Comparison of ENCODE assay signal across 1 cellular context in the genomic region with DNA sequence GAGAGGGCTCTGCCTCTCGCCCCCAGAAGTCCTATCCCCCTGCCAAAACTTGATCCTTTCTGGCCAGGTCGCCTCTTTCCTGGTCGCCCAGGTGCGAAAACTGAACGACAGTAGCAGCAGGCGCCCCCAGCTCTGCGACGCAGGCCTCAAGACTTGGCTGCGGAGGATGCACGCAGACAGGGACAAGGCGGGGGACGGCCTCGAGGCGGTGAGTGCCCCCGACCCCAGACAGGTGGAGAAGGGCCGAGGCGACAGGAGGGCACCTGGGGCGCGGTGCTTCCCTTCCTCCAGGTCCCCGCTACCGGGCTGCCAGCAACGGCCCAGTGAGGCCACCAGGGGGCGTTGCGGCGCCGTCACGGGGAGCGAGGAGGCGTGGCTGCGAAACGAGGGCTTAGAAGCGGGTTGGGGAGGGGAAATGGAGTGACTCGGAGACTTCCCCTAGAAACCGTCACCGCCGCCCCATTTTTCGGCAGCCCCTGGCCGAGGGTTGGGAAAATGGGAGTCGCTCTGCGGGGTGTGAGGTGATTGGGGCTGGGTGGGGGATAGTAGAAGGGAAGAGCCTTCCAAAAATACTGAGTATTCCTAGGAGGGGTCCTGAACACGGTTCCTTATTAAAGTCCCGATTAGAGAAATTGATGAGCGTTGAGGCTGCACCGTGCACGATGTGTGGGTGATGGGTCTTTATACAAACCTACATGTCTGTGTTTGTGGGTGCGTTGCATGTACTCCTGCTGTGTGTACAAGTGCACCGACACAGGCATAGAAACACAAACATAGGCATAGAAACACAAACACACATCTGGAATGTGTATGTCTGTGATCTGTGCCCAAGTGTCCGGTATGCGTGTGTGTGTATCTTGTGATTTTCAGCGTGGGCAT.
TF ChIP-seq lines count a peak whose summit lies in the region.

No MANE protein-coding gene starts in this region.

TF ChIP-seq in HepG2, 621 proteins besides CTCF, POLR2A, EP300 and RAD21 (continued from another document and continues in another):
- TF ChIP-seq, protein P1, sequence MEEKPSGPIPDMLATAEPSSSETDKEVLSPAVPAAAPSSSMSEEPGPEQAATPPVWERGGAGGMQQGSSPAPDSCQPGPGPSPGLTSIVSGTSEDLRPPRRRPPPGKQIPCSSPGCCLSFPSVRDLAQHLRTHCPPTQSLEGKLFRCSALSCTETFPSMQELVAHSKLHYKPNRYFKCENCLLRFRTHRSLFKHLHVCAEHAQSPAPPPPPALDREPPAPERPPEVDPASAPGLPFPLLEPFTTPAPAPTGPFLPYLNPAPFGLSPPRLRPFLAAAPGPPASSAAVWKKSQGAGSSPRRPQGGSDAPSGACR (CRISPR knock-in tag; IDR thresholded peaks at IDR 0.05), result peak; percentile 84
- TF ChIP-seq NFE2L2 (IDR thresholded peaks at IDR 0.05; ENCODE audit: low read length) (no peak), FOXP1 (IDR thresholded peaks at IDR 0.05) (no peak), FOXP1 (CRISPR knock-in tag; IDR thresholded peaks at IDR 0.05) (no peak), TMF1 (CRISPR knock-in tag; IDR thresholded peaks at IDR 0.05; ENCODE audit: low read depth) (0 out of 2 replicates have a peak, but pooled peaks have one; percentile 61), POGZ (CRISPR knock-in tag; IDR thresholded peaks at IDR 0.05) (0 out of 2 replicates have a peak, but pooled peaks have one; percentile 31), NFE2L1 (CRISPR knock-in tag; IDR thresholded peaks at IDR 0.05; ENCODE audit: borderline replicate concordance) (no peak), MIER3 (CRISPR knock-in tag; IDR thresholded peaks at IDR 0.05; ENCODE audit: borderline replicate concordance) (peak; percentile 81; the same call in 1 of the 2 replicates), MTF2 (CRISPR knock-in tag; IDR thresholded peaks at IDR 0.05; ENCODE audit: borderline replicate concordance) (peak; percentile 99), ZNF354B (CRISPR knock-in tag; IDR thresholded peaks at IDR 0.05) (0 out of 2 replicates have a peak, but pooled peaks have one; percentile 77), ZIK1 (CRISPR knock-in tag; IDR thresholded peaks at IDR 0.05; ENCODE audit: borderline replicate concordance, low read depth) (peak; percentile 75; the same call in 1 of the 2 replicates), REL (CRISPR knock-in tag; conservative IDR thresholded peaks at IDR 0.05) (no peak), ZNF761 (CRISPR knock-in tag; conservative IDR thresholded peaks at IDR 0.05) (0 out of 2 replicates have a peak, but pooled peaks have one; percentile 71), RBAK (CRISPR knock-in tag; IDR thresholded peaks at IDR 0.05) (no peak), ZNF547 (CRISPR knock-in tag; IDR thresholded peaks at IDR 0.05) (no peak; the same call in 1 of the 2 replicates), ZNF263 (CRISPR knock-in tag; IDR thresholded peaks at IDR 0.05) (peak; percentile 49; the same call in 1 of the 2 replicates), STAG1 (CRISPR knock-in tag; IDR thresholded peaks at IDR 0.05) (peak; percentile 98), SOX6 (IDR thresholded peaks at IDR 0.05) (no peak), SOX6 (CRISPR knock-in tag; IDR thresholded peaks at IDR 0.05) (peak; percentile 42; the same call in 1 of the 2 replicates), DNMT3B (CRISPR knock-in tag; conservative IDR thresholded peaks at IDR 0.05) (no peak), DR1 (CRISPR knock-in tag; IDR thresholded peaks at IDR 0.05) (no peak; the same call in 1 of the 2 replicates), ATF1 (CRISPR knock-in tag; IDR thresholded peaks at IDR 0.05) (no peak), KLF11 (CRISPR knock-in tag; IDR thresholded peaks at IDR 0.05) (peak; percentile 80; the same call in 1 of the 2 replicates), ZNF83 (CRISPR knock-in tag; IDR thresholded peaks at IDR 0.05; ENCODE audit: borderline replicate concordance) (0 out of 2 replicates have a peak, but pooled peaks have one; percentile 31), POLR2AphosphoS2 (IDR thresholded peaks at IDR 0.05; ENCODE audit: low read depth, low read length) (no peak), SMAD3 (CRISPR knock-in tag; IDR thresholded peaks at IDR 0.05) (0 out of 2 replicates have a peak, but pooled peaks have one; percentile 62), MTA1 (CRISPR knock-in tag; IDR thresholded peaks at IDR 0.05; ENCODE audit: borderline replicate concordance) (peak; percentile 83; the same call in 1 of the 2 replicates), ELF1 (CRISPR knock-in tag; IDR thresholded peaks at IDR 0.05) (peak; percentile 75), ZNF17 (CRISPR knock-in tag; IDR thresholded peaks at IDR 0.05) (no peak), ZNF335 (CRISPR knock-in tag; IDR thresholded peaks at IDR 0.05) (no peak), HES4 (CRISPR knock-in tag; IDR thresholded peaks at IDR 0.05; ENCODE audit: borderline replicate concordance) (peak; percentile 78; the same call in 1 of the 2 replicates), ESRRA (CRISPR knock-in tag; IDR thresholded peaks at IDR 0.05; ENCODE audit: low read depth) (peak; percentile 55)
- TF ChIP-seq, protein P2, sequence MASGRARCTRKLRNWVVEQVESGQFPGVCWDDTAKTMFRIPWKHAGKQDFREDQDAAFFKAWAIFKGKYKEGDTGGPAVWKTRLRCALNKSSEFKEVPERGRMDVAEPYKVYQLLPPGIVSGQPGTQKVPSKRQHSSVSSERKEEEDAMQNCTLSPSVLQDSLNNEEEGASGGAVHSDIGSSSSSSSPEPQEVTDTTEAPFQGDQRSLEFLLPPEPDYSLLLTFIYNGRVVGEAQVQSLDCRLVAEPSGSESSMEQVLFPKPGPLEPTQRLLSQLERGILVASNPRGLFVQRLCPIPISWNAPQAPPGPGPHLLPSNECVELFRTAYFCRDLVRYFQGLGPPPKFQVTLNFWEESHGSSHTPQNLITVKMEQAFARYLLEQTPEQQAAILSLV (CRISPR knock-in tag; IDR thresholded peaks at IDR 0.05; ENCODE audit: borderline replicate concordance), result peak; percentile 98; the same call in 1 of the 2 replicates
- TF ChIP-seq, protein P3, sequence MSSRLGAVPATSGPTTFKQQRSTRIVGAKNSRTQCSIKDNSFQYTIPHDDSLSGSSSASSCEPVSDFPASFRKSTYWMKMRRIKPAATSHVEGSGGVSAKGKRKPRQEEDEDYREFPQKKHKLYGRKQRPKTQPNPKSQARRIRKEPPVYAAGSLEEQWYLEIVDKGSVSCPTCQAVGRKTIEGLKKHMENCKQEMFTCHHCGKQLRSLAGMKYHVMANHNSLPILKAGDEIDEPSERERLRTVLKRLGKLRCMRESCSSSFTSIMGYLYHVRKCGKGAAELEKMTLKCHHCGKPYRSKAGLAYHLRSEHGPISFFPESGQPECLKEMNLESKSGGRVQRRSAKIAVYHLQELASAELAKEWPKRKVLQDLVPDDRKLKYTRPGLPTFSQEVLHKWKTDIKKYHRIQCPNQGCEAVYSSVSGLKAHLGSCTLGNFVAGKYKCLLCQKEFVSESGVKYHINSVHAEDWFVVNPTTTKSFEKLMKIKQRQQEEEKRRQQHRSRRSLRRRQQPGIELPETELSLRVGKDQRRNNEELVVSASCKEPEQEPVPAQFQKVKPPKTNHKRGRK (CRISPR knock-in tag; IDR thresholded peaks at IDR 0.05), result peak; percentile 52; the same call in 1 of the 2 replicates
- TF ChIP-seq, protein P4, sequence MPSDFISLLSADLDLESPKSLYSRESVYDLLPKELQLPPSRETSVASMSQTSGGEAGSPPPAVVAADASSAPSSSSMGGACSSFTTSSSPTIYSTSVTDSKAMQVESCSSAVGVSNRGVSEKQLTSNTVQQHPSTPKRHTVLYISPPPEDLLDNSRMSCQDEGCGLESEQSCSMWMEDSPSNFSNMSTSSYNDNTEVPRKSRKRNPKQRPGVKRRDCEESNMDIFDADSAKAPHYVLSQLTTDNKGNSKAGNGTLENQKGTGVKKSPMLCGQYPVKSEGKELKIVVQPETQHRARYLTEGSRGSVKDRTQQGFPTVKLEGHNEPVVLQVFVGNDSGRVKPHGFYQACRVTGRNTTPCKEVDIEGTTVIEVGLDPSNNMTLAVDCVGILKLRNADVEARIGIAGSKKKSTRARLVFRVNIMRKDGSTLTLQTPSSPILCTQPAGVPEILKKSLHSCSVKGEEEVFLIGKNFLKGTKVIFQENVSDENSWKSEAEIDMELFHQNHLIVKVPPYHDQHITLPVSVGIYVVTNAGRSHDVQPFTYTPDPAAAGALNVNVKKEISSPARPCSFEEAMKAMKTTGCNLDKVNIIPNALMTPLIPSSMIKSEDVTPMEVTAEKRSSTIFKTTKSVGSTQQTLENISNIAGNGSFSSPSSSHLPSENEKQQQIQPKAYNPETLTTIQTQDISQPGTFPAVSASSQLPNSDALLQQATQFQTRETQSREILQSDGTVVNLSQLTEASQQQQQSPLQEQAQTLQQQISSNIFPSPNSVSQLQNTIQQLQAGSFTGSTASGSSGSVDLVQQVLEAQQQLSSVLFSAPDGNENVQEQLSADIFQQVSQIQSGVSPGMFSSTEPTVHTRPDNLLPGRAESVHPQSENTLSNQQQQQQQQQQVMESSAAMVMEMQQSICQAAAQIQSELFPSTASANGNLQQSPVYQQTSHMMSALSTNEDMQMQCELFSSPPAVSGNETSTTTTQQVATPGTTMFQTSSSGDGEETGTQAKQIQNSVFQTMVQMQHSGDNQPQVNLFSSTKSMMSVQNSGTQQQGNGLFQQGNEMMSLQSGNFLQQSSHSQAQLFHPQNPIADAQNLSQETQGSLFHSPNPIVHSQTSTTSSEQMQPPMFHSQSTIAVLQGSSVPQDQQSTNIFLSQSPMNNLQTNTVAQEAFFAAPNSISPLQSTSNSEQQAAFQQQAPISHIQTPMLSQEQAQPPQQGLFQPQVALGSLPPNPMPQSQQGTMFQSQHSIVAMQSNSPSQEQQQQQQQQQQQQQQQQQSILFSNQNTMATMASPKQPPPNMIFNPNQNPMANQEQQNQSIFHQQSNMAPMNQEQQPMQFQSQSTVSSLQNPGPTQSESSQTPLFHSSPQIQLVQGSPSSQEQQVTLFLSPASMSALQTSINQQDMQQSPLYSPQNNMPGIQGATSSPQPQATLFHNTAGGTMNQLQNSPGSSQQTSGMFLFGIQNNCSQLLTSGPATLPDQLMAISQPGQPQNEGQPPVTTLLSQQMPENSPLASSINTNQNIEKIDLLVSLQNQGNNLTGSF (CRISPR knock-in tag; IDR thresholded peaks at IDR 0.05), result peak; percentile 42; the same call in 1 of the 2 replicates
- TF ChIP-seq, protein P5, sequence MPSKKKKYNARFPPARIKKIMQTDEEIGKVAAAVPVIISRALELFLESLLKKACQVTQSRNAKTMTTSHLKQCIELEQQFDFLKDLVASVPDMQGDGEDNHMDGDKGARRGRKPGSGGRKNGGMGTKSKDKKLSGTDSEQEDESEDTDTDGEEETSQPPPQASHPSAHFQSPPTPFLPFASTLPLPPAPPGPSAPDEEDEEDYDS (CRISPR knock-in tag; IDR thresholded peaks at IDR 0.05), result peak; percentile 13; the same call in 1 of the 2 replicates
- TF ChIP-seq, protein P6, sequence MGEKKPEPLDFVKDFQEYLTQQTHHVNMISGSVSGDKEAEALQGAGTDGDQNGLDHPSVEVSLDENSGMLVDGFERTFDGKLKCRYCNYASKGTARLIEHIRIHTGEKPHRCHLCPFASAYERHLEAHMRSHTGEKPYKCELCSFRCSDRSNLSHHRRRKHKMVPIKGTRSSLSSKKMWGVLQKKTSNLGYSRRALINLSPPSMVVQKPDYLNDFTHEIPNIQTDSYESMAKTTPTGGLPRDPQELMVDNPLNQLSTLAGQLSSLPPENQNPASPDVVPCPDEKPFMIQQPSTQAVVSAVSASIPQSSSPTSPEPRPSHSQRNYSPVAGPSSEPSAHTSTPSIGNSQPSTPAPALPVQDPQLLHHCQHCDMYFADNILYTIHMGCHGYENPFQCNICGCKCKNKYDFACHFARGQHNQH (CRISPR knock-in tag; IDR thresholded peaks at IDR 0.05), result peak; percentile 86; the same call in 1 of the 2 replicates
- TF ChIP-seq, protein P7, sequence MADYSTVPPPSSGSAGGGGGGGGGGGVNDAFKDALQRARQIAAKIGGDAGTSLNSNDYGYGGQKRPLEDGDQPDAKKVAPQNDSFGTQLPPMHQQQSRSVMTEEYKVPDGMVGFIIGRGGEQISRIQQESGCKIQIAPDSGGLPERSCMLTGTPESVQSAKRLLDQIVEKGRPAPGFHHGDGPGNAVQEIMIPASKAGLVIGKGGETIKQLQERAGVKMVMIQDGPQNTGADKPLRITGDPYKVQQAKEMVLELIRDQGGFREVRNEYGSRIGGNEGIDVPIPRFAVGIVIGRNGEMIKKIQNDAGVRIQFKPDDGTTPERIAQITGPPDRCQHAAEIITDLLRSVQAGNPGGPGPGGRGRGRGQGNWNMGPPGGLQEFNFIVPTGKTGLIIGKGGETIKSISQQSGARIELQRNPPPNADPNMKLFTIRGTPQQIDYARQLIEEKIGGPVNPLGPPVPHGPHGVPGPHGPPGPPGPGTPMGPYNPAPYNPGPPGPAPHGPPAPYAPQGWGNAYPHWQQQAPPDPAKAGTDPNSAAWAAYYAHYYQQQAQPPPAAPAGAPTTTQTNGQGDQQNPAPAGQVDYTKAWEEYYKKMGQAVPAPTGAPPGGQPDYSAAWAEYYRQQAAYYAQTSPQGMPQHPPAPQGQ (CRISPR knock-in tag; IDR thresholded peaks at IDR 0.05; ENCODE audit: borderline replicate concordance), result no peak
- TF ChIP-seq, protein P8, sequence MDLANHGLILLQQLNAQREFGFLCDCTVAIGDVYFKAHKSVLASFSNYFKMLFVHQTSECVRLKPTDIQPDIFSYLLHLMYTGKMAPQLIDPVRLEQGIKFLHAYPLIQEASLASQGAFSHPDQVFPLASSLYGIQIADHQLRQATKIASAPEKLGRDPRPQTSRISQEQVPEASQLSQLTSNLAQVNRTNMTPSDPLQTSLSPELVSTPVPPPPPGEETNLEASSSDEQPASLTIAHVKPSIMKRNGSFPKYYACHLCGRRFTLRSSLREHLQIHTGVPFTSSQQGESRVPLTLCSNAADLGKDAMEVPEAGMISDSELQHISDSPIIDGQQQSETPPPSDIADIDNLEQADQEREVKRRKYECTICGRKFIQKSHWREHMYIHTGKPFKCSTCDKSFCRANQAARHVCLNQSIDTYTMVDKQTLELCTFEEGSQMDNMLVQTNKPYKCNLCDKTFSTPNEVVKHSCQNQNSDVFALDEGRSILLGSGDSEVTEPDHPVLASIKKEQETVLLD (CRISPR knock-in tag; IDR thresholded peaks at IDR 0.05; ENCODE audit: low read depth), result no peak
